Comparison of ENCODE assay signal across 10 cellular contexts in the genomic region with DNA sequence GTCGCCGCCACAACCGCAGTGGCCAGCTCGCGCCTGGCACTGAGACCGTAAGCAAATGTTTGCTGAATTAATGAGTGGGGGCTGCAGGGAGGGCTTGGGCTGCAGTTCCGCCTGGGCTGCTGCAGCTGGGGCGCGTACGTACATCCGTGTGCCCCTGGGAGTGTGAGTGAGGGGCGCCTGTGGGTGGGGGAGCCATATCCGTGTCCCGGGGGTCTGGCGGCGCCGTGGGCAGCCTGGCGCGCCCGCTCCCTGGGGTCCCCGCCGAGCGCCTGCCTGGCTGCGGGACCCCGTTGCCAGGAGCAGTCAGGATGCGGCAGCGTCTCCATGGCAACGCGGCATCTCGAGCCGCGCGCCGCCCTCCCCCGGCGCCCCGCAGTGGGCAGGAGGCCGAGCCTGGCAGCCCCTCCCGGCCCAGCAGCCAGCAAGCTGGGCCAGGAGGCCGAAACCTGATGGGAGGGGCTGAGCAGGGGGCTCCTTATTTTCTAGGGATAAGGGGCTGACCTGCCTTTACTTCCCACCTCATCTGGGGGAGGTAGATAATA. TPM values are rescaled to one million over a fixed set of nuclear protein-coding genes. Genes with fewer than 3 reads are reported as not detected.
DNase-seq lines count a peak whose midpoint lies in the region; ATAC-seq and TF ChIP-seq lines count a peak whose summit lies in the region.
"Had no signal": no experiment of that assay in that cellular context is flagged by ENCODE, and none has a peak within 500 bp of the region (broad histone marks: within the 10 kb centered on the region; RNA-seq: fewer than 3 reads in every experiment).

No MANE protein-coding gene starts in this region.

- H3K9me3 Mint-ChIP-seq in activated naive CD8-positive, alpha-beta T cell (ENCODE audit: low read depth) = no peaks in the 10 kb centered on the region
- H3K9me3 Mint-ChIP-seq in activated naive CD8-positive, alpha-beta T cell treated with anti-CD3 and anti-CD28 coated beads, Interleukin-2, amount 50 U/mL, for 24 hours = no peaks in the 10 kb centered on the region
- no peaks in the 10 kb centered on the region for H3K9me3 Mint-ChIP-seq in activated B cell treated with CpG ODN at 0.5 μM for 24 hours
- no peaks in the 10 kb centered on the region for H3K9me3 Mint-ChIP-seq in activated T-helper 2 cell treated with anti-CD3 and anti-CD28 coated beads, Interferon-gamma antibody, Interleukin-2, Interleukin-4, amounts not matched to agents 10 μg/mL and 5 μg/mL and 100 μg/mL, durations not matched to agents 14 hours and 24 hours and 36 hours

- H3K4me3 Mint-ChIP-seq in activated naive CD8-positive, alpha-beta T cell = peak overlapping the region; percentile 59
- H3K4me3 Mint-ChIP-seq in activated naive CD8-positive, alpha-beta T cell treated with anti-CD3 and anti-CD28 coated beads, Interleukin-2, amount 50 U/mL, for 24 hours = no peak overlapping the region
- peak overlapping the region; percentile 50 for H3K4me3 Mint-ChIP-seq in activated B cell treated with CpG ODN at 0.5 μM for 24 hours
- no peak overlapping the region for H3K4me3 Mint-ChIP-seq in activated T-helper 2 cell treated with anti-CD3 and anti-CD28 coated beads, Interferon-gamma antibody, Interleukin-2, Interleukin-4, amounts not matched to agents 10 μg/mL and 5 μg/mL and 100 μg/mL, durations not matched to agents 14 hours and 24 hours and 36 hours (ENCODE audit: low read depth)

- CTCF ChIA-PET in activated B cell treated with CpG ODN at 0.5 μM for 24 hours (lab: Charles Lee) = interaction anchor here (1.1 to 3.4 kb wide), 7 partner anchors 19 to 189 kb away, joined by 4 to 40 read pairs (median 9); partner anchors contain the start of gene CXXC5

- no peak overlapping the region for H3K27ac Mint-ChIP-seq in activated naive CD8-positive, alpha-beta T cell
- H3K27ac Mint-ChIP-seq in activated naive CD8-positive, alpha-beta T cell treated with anti-CD3 and anti-CD28 coated beads, Interleukin-2, amount 50 U/mL, for 24 hours = no peak overlapping the region
- H3K27ac Mint-ChIP-seq in activated B cell treated with CpG ODN at 0.5 μM for 24 hours = no peak overlapping the region
- no peak overlapping the region for H3K27ac Mint-ChIP-seq in activated T-helper 2 cell treated with anti-CD3 and anti-CD28 coated beads, Interferon-gamma antibody, Interleukin-2, Interleukin-4, amounts not matched to agents 10 μg/mL and 5 μg/mL and 100 μg/mL, durations not matched to agents 14 hours and 24 hours and 36 hours

- H3K27ac ChIP-seq in temporal lobe (ENCODE audit: low read depth, low read length) = peak overlapping the region; percentile 95

- H3K27me3 Mint-ChIP-seq in activated naive CD8-positive, alpha-beta T cell = peaks cover 16% of the 10 kb centered on the region
- H3K27me3 Mint-ChIP-seq in activated naive CD8-positive, alpha-beta T cell treated with anti-CD3 and anti-CD28 coated beads, Interleukin-2, amount 50 U/mL, for 24 hours = peaks cover 27% of the 10 kb centered on the region
- H3K27me3 Mint-ChIP-seq in activated B cell treated with CpG ODN at 0.5 μM for 24 hours = peaks cover 9% of the 10 kb centered on the region
- H3K27me3 Mint-ChIP-seq in activated T-helper 2 cell treated with anti-CD3 and anti-CD28 coated beads, Interferon-gamma antibody, Interleukin-2, Interleukin-4, amounts not matched to agents 10 μg/mL and 5 μg/mL and 100 μg/mL, durations not matched to agents 14 hours and 24 hours and 36 hours (ENCODE audit: low read depth) = peaks cover 45% of the 10 kb centered on the region

- no peak for ATAC-seq in activated naive CD8-positive, alpha-beta T cell treated with anti-CD3 and anti-CD28 coated beads, Interleukin-2, amount 50 U/mL, for 24 hours
- ATAC-seq in activated B cell treated with CpG ODN at 0.5 μM for 24 hours (ENCODE audit: low read depth) (peak; percentile 25), sciatic nerve (no peak)

- POLR2A ChIA-PET in activated B cell treated with CpG ODN at 0.5 μM for 24 hours (lab: Charles Lee) = interaction anchor here (0.5 to 5.0 kb wide), 12 partner anchors 9 to 129 kb away, joined by 3 to 71 read pairs (median 6); no protein-coding TSS in a partner anchor

- intact Hi-C loops in activated B cell treated with CpG ODN at 0.5 μM for 24 hours (cut with micrococcal nuclease) (loop anchor here (2.0 to 5.0 kb wide), 3 partner anchors 38 to 202 kb away; partner anchors contain the start of gene UBE2D2), sciatic nerve (cut with DNase I) (no loop called here)
- intact Hi-C loops in activated T-helper 2 cell treated with anti-CD3 and anti-CD28 coated beads, Interferon-gamma antibody, Interleukin-2, Interleukin-4, amounts not matched to agents 10 μg/mL and 5 μg/mL and 100 μg/mL, durations not matched to agents 14 hours and 24 hours and 36 hours (cut with micrococcal nuclease) = loop anchor here (2.0 to 10.0 kb wide), 3 partner anchors 18 to 350 kb away; partner anchors contain the start of gene UBE2D2

- no peak for DNase-seq in activated naive CD8-positive, alpha-beta T cell treated with anti-CD3 and anti-CD28 coated beads, Interleukin-2, amount 50 U/mL, for 24 hours
- DNase-seq in activated B cell treated with CpG ODN at 0.5 μM for 24 hours (peak; percentile 61), hypothalamus (lab: John Stamatoyannopoulos, UW) (peak in 47 of 51 donors; percentile 18 to 92 (median 77)), NCI-H187 (lab: John Stamatoyannopoulos, UW) (no peak), sciatic nerve (ENCODE audit: low spot score) (no peak)
- no peak for DNase-seq in activated T-helper 2 cell treated with anti-CD3 and anti-CD28 coated beads, Interferon-gamma antibody, Interleukin-2, Interleukin-4, amounts not matched to agents 10 μg/mL and 5 μg/mL and 100 μg/mL, durations not matched to agents 14 hours and 24 hours and 36 hours (ENCODE audit: low spot score)
- DNase-seq: activated CD4-positive, alpha-beta T cell treated with anti-CD3 and anti-CD28 coated beads, Interleukin-2, amount 50 U/mL, for 1 hour had no signal

- no peaks in the 10 kb centered on the region for H3K36me3 Mint-ChIP-seq in activated naive CD8-positive, alpha-beta T cell
- H3K36me3 Mint-ChIP-seq in activated naive CD8-positive, alpha-beta T cell treated with anti-CD3 and anti-CD28 coated beads, Interleukin-2, amount 50 U/mL, for 24 hours (ENCODE audit: low read depth) = no peaks in the 10 kb centered on the region
- no peaks in the 10 kb centered on the region for H3K36me3 Mint-ChIP-seq in activated B cell treated with CpG ODN at 0.5 μM for 24 hours (ENCODE audit: low read depth)
- no peaks in the 10 kb centered on the region for H3K36me3 Mint-ChIP-seq in activated T-helper 2 cell treated with anti-CD3 and anti-CD28 coated beads, Interferon-gamma antibody, Interleukin-2, Interleukin-4, amounts not matched to agents 10 μg/mL and 5 μg/mL and 100 μg/mL, durations not matched to agents 14 hours and 24 hours and 36 hours (ENCODE audit: low read depth)

- peaks cover 10% of the 10 kb centered on the region for H3K4me1 Mint-ChIP-seq in activated naive CD8-positive, alpha-beta T cell (ENCODE audit: low read depth)
- H3K4me1 Mint-ChIP-seq in activated naive CD8-positive, alpha-beta T cell treated with anti-CD3 and anti-CD28 coated beads, Interleukin-2, amount 50 U/mL, for 24 hours = peaks cover 15% of the 10 kb centered on the region
- peaks cover 38% of the 10 kb centered on the region for H3K4me1 Mint-ChIP-seq in activated B cell treated with CpG ODN at 0.5 μM for 24 hours
- peaks cover 8% of the 10 kb centered on the region for H3K4me1 Mint-ChIP-seq in activated T-helper 2 cell treated with anti-CD3 and anti-CD28 coated beads, Interferon-gamma antibody, Interleukin-2, Interleukin-4, amounts not matched to agents 10 μg/mL and 5 μg/mL and 100 μg/mL, durations not matched to agents 14 hours and 24 hours and 36 hours (ENCODE audit: low read depth)

- no peak for TF ChIP-seq CTCF in activated B cell treated with CpG ODN at 0.5 μM for 24 hours (IDR thresholded peaks at IDR 0.05)

RNA-seq across cellular contexts. Expression of gene PSD2, which starts 31.3 kb away (rescaled TPM):
- not detected in 2 replicates for total RNA-seq in activated B cell treated with CpG ODN at 0.5 μM for 24 hours
- total RNA-seq in temporal lobe = 31.2 TPM
- total RNA-seq in sciatic nerve = 0.53 TPM
- total RNA-seq in activated T-helper 2 cell treated with anti-CD3 and anti-CD28 coated beads, Interferon-gamma antibody, Interleukin-2, Interleukin-4, amounts not matched to agents 10 μg/mL and 5 μg/mL and 100 μg/mL, durations not matched to agents 14 hours and 24 hours and 36 hours = not detected in 2 replicates
- total RNA-seq: RPMI7951 had no signal

Comparison
In these comparisons a context has a peak if more than half of its experiments do, and no peak if none do; other contexts are left out.
1. H3K4me3 Mint-ChIP-seq: peak in activated naive CD8-positive, alpha-beta T cell (single experiment) and activated B cell treated with CpG ODN at 0.5 μM for 24 hours (single experiment); none in activated naive CD8-positive, alpha-beta T cell treated with anti-CD3 and anti-CD28 coated beads, Interleukin-2, amount 50 U/mL, for 24 hours (single experiment) and activated T-helper 2 cell treated with anti-CD3 and anti-CD28 coated beads, Interferon-gamma antibody, Interleukin-2, Interleukin-4, amounts not matched to agents 10 μg/mL and 5 μg/mL and 100 μg/mL, durations not matched to agents 14 hours and 24 hours and 36 hours (single experiment).
2. DNase-seq: peak in activated B cell treated with CpG ODN at 0.5 μM for 24 hours (single experiment) and hypothalamus (47 of 51); none in activated naive CD8-positive, alpha-beta T cell treated with anti-CD3 and anti-CD28 coated beads, Interleukin-2, amount 50 U/mL, for 24 hours (single experiment), NCI-H187 (0 of 2), sciatic nerve (single experiment) and activated T-helper 2 cell treated with anti-CD3 and anti-CD28 coated beads, Interferon-gamma antibody, Interleukin-2, Interleukin-4, amounts not matched to agents 10 μg/mL and 5 μg/mL and 100 μg/mL, durations not matched to agents 14 hours and 24 hours and 36 hours (single experiment).
3. RNA of gene PSD2, which starts 31.3 kb away (total RNA-seq): 31.2 TPM in temporal lobe (single experiment); 0.53 TPM in sciatic nerve (single experiment), not detected in activated B cell treated with CpG ODN at 0.5 μM for 24 hours and not detected in activated T-helper 2 cell treated with anti-CD3 and anti-CD28 coated beads, Interferon-gamma antibody, Interleukin-2, Interleukin-4, amounts not matched to agents 10 μg/mL and 5 μg/mL and 100 μg/mL, durations not matched to agents 14 hours and 24 hours and 36 hours; every median in the first group is over 10 times any median in the second.